8 cellular contexts compared by ENCODE assay signal in genomic region chr9:37913480-37914153, GRCh38. TPM values are rescaled to one million over a fixed set of nuclear protein-coding genes. Genes with fewer than 3 reads are reported as not detected.
DNase-seq lines count a peak whose midpoint lies in the region; ATAC-seq lines count a peak whose summit lies in the region.

No MANE protein-coding gene starts in this region.

- H2BK15ac ChIP-seq in mesenchymal stem cell (ENCODE audit: low read depth, poor library complexity, severe bottlenecking): no peak overlapping the region

- no peak overlapping the region for H2BK120ac ChIP-seq in mesenchymal stem cell (ENCODE audit: low read depth, low read length)

- no peak overlapping the region for H2BK5ac ChIP-seq in mesenchymal stem cell (ENCODE audit: low read depth, low read length, poor library complexity, severe bottlenecking)

- ATAC-seq in GM18870 (IDR thresholded peaks at IDR 0.05; ENCODE audit: unreplicated experiment) (peak; percentile 85), HG03442 (IDR thresholded peaks at IDR 0.05; ENCODE audit: unreplicated experiment) (peak; percentile 64)

- no peak overlapping the region for H3K14ac ChIP-seq in mesenchymal stem cell (ENCODE audit: low read length in 2 of 2)

- no peak overlapping the region for H3K4me2 ChIP-seq in mesenchymal stem cell (ENCODE audit: low read length, poor library complexity, severe bottlenecking)

- no peak overlapping the region for H3K27ac ChIP-seq in effector memory CD4-positive, alpha-beta T cell (ENCODE audit: insufficient read depth, low read length, poor library complexity, severe bottlenecking)
- H3K27ac ChIP-seq in mesenchymal stem cell (ENCODE audit: low read length, poor library complexity, severe bottlenecking): no peak overlapping the region

- no peak overlapping the region for H3K4ac ChIP-seq in mesenchymal stem cell (ENCODE audit: low read depth in 1 of 2, low read length in 2 of 2)

- no peak overlapping the region for H3K4me3 ChIP-seq in effector memory CD4-positive, alpha-beta T cell (ENCODE audit: insufficient read depth, low read depth, low read length, poor library complexity, severe bottlenecking)
- H3K4me3 ChIP-seq in mesenchymal stem cell (ENCODE audit: insufficient read depth in 1 of 2, low read depth in 1 of 2, low read length in 2 of 2): no peak overlapping the region

- 56% methylated on average over 9 of the region's 11 CpGs for WGBS in mesenchymal stem cell

- no peak overlapping the region for H3K9ac ChIP-seq in mesenchymal stem cell (ENCODE audit: low read length)

- DNase-seq in AG08396 (ENCODE audit: low spot score): peak; percentile 78
- DNase-seq in NCI-H748 treated with DMSO at 0.1 percent for 48 hours (lab: John Stamatoyannopoulos, UW): peak; percentile 66
- peak; percentile 73 to 79 for DNase-seq in activated CD4-positive, alpha-beta T cell treated with anti-CD3 and anti-CD28 coated beads, Interleukin-2, amount 50 U/mL, for 4 hours
- peak; percentile 49 to 62 (median 50) for DNase-seq in effector memory CD4-positive, alpha-beta T cell
- peak; percentile 85 for DNase-seq in mesenchymal stem cell
- peak; percentile 59 to 64 for DNase-seq in stimulated activated CD8-positive, alpha-beta memory T cell treated with anti-CD3 and anti-CD28 coated beads, Interleukin-2, amount 100 ng/mL, for 1 hour (ENCODE audit: low read depth in 2 of 2)

- peak overlapping the region; percentile 14 for H4K91ac ChIP-seq in mesenchymal stem cell (ENCODE audit: low read length)

- peaks cover 36% of the 10 kb centered on the region for H3K79me1 ChIP-seq in mesenchymal stem cell (replicated peaks; ENCODE audit: low read length, poor library complexity, severe bottlenecking)

- peak overlapping the region; percentile 74 for H4K8ac ChIP-seq in mesenchymal stem cell (ENCODE audit: low read length)

- H2AK5ac ChIP-seq in mesenchymal stem cell (ENCODE audit: low read length, severe bottlenecking): no peak overlapping the region

- H3K27me3 ChIP-seq in effector memory CD4-positive, alpha-beta T cell (replicated peaks; ENCODE audit: control insufficient read depth, insufficient read depth, low read length, poor library complexity, severe bottlenecking): no peaks in the 10 kb centered on the region
- no peaks in the 10 kb centered on the region for H3K27me3 ChIP-seq in mesenchymal stem cell (ENCODE audit: control insufficient read depth in 1 of 2, insufficient read depth in 1 of 2, low read length in 2 of 2)

- no peaks in the 10 kb centered on the region for H3K36me3 ChIP-seq in effector memory CD4-positive, alpha-beta T cell (ENCODE audit: control insufficient read depth, insufficient read depth, low read length)
- peaks cover 19 to 57% of the 10 kb centered on the region in 2 experiments for H3K36me3 ChIP-seq in mesenchymal stem cell (ENCODE audit: control insufficient read depth in 1 of 2, insufficient read depth in 2 of 2, low read depth in 1 of 2, low read length in 2 of 2)

- no peak overlapping the region for H2AFZ ChIP-seq in mesenchymal stem cell (ENCODE audit: low read depth, low read length)

- no peaks in the 10 kb centered on the region for H3K4me1 ChIP-seq in effector memory CD4-positive, alpha-beta T cell (ENCODE audit: control insufficient read depth, insufficient read depth, low read length, poor library complexity, severe bottlenecking)
- peaks cover 14% of the 10 kb centered on the region for H3K4me1 ChIP-seq in mesenchymal stem cell (ENCODE audit: control insufficient read depth, insufficient read depth, low read depth, low read length)

- no peaks in the 10 kb centered on the region for H3K9me3 ChIP-seq in effector memory CD4-positive, alpha-beta T cell (ENCODE audit: control insufficient read depth, low read length)
- no peaks in the 10 kb centered on the region for H3K9me3 ChIP-seq in mesenchymal stem cell (ENCODE audit: control insufficient read depth, low read length)

- no peak overlapping the region for H2BK12ac ChIP-seq in mesenchymal stem cell (ENCODE audit: low read length in 2 of 2)

- peak overlapping the region in 1 of 2 experiments; percentile 5 for H3K18ac ChIP-seq in mesenchymal stem cell (ENCODE audit: low read depth in 1 of 2, low read length in 2 of 2)

- H3K23ac ChIP-seq in mesenchymal stem cell (ENCODE audit: low read length in 2 of 2): no peak overlapping the region

RNA-seq across cellular contexts. Expression of gene SLC25A51, which starts 9.7 kb away (rescaled TPM):
- 25.1 TPM for polyA plus RNA-seq in mesenchymal stem cell (2013, experiment 1 of 2)
- 24.0 TPM for polyA plus RNA-seq in mesenchymal stem cell (2013, experiment 2 of 2)
